Comparison of ENCODE assay signal across 8 cellular contexts in the genomic region with DNA sequence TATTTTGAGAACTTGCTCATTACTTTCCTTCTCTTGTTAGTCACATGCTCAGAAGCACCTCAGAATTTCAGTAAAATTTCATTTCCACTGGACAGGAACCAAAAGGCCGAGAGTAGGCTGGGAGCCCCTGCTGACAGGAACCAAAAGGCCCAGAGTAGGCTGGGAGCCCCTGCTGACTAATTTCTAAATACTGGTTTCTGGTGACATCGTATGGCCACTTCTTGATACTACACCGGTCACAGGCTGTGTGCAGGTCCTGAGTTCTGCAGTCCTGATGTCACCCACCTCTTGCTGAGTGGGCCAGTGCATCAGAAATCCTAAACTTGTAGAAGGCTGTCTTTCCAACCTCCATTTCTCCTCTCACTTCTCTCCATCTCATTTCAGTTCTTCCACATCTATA. TPM values are rescaled to one million over a fixed set of nuclear protein-coding genes. Genes with fewer than 3 reads are reported as not detected.
DNase-seq lines count a peak whose midpoint lies in the region; ATAC-seq and TF ChIP-seq lines count a peak whose summit lies in the region.

No MANE protein-coding gene starts in this region.

- DNase-seq in DMS114 treated with DMSO at 0.1 percent for 48 hours (lab: John Stamatoyannopoulos, UW; ENCODE audit: unreplicated experiment) (peak; percentile 47), NCI-H2227 (lab: John Stamatoyannopoulos, UW; ENCODE audit: unreplicated experiment) (peak; percentile 19), ascending aorta (ENCODE audit: low spot score in 2 of 2) (peak in 1 of 2 donors; percentile 37), kidney epithelial cell (ENCODE audit: low read depth) (no peak), tibial artery (no peak), NCI-H146 (lab: John Stamatoyannopoulos, UW) (no peak)

- H3K4me1 ChIP-seq in ascending aorta (no peaks in the 10 kb centered on the region), tibial artery (no peaks in the 10 kb centered on the region)

- ATAC-seq in GM19043 (IDR thresholded peaks at IDR 0.05; ENCODE audit: low read depth, unreplicated experiment) (peak; percentile 95), HG03095 (IDR thresholded peaks at IDR 0.05; ENCODE audit: unreplicated experiment) (peak; percentile 95)

- H3K36me3 ChIP-seq in ascending aorta, result no peaks in the 10 kb centered on the region
- no peaks in the 10 kb centered on the region for H3K36me3 ChIP-seq in kidney epithelial cell (ENCODE audit: control insufficient read depth, insufficient read depth, low read length)
- H3K36me3 ChIP-seq in tibial artery, result no peaks in the 10 kb centered on the region

- H3K9me3 ChIP-seq in ascending aorta (no peaks in the 10 kb centered on the region), tibial artery (no peaks in the 10 kb centered on the region)

- no peak overlapping the region for H3K4me3 ChIP-seq in ascending aorta
- H3K4me3 ChIP-seq in kidney epithelial cell (ENCODE audit: low read depth, low read length), result no peak overlapping the region
- H3K4me3 ChIP-seq in tibial artery, result no peak overlapping the region

- H3K27me3 ChIP-seq in ascending aorta, result no peaks in the 10 kb centered on the region
- H3K27me3 ChIP-seq in kidney epithelial cell (ENCODE audit: control insufficient read depth, insufficient read depth, low read length), result peaks cover 19% of the 10 kb centered on the region
- peaks cover 0 to 24% of the 10 kb centered on the region in 2 donors for H3K27me3 ChIP-seq in tibial artery

- peak in 2 of 3 experiments; percentile 15 to 47 for TF ChIP-seq CTCF in ascending aorta (IDR thresholded peaks at IDR 0.05)
- TF ChIP-seq CTCF in kidney epithelial cell (IDR thresholded peaks at IDR 0.05; ENCODE audit: insufficient read depth, low read length, poor library complexity, severe bottlenecking), result peak; percentile 63
- peak; percentile 39 to 45 for TF ChIP-seq CTCF in tibial artery (IDR thresholded peaks at IDR 0.05)

- H3K27ac ChIP-seq in ascending aorta, result no peak overlapping the region
- no peak overlapping the region for H3K27ac ChIP-seq in tibial artery

- intact Hi-C loops in ascending aorta (cut with DNase I) (no loop called here), tibial artery (cut with DNase I; ENCODE audit: low total_unique reads) (no loop called here)

RNA-seq across cellular contexts. Expression of gene EN1, which starts 17.7 kb away (rescaled TPM):
- not detected for total RNA-seq in ascending aorta
- not detected in 2 replicates for total RNA-seq in kidney epithelial cell

Comparison
In these comparisons a context has a peak if more than half of its experiments do, and no peak if none do; other contexts are left out.
1. DNase-seq: peak in DMS114 treated with DMSO at 0.1 percent for 48 hours (single experiment) and NCI-H2227 (single experiment); none in kidney epithelial cell (single experiment), tibial artery (0 of 2) and NCI-H146 (single experiment).
2. Peak in every context shown above with its lines, with median percentiles within 50 percentile points of each other: CTCF ChIP-seq.